In the genomic region with DNA sequence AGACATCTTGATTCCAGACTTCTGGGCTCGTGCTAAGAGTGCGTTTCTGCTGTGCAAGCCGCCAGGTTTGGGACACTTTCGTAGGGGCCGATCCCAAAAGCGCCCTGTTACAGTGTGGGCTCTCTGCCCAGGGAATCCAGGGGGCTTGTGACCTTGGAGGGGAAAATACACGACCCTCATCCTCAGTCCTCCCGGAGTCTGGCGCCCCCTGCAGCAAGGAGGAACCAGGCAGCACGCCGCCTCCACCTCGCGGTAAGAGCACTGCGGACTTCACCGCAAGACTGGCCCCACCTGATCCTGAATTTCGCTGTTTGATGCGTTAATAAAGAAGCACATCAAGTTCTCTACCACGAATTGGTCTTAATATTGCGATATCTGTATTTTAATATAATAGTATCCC, we compare ENCODE assay signal across 1 cellular context.
TF ChIP-seq lines count a peak whose summit lies in the region.

No MANE protein-coding gene starts in this region.

TF ChIP-seq in Ishikawa, 13 proteins besides CTCF, POLR2A, EP300 and RAD21 (continued from another document):
- TF ChIP-seq TCF12 (IDR thresholded peaks at IDR 0.05; ENCODE audit: low read depth), result no peak
- TF ChIP-seq ZBTB7A (IDR thresholded peaks at IDR 0.05; ENCODE audit: low read depth), result no peak
- no peak for TF ChIP-seq YY1 (IDR thresholded peaks at IDR 0.05; ENCODE audit: low read depth)
- no peak for TF ChIP-seq TAF1 (IDR thresholded peaks at IDR 0.05; ENCODE audit: low read depth)
